ENCODE assay signal across 11 cellular contexts in genomic region chr22:37811867-37812266, GRCh38. TPM values are rescaled to one million over a fixed set of nuclear protein-coding genes. Genes with fewer than 3 reads are reported as not detected.
DNase-seq lines count a peak whose midpoint lies in the region; ATAC-seq and TF ChIP-seq lines count a peak whose summit lies in the region.
"Had no signal": no experiment of that assay in that cellular context is flagged by ENCODE, and none has a peak within 500 bp of the region (broad histone marks: within the 10 kb centered on the region; RNA-seq: fewer than 3 reads in every experiment).

No MANE protein-coding gene starts in this region.

- ATAC-seq in WTC11 = no peak

- POLR2A ChIA-PET in WTC11 (lab: Charles Lee) = interaction anchor here (0.7 kb wide), 1 partner anchor 482 kb away, joined by 4 read pairs; no protein-coding TSS in a partner anchor

- no peak for TF ChIP-seq CTCF in WTC11 (IDR thresholded peaks at IDR 0.05)
- TF ChIP-seq CTCF in nephron (IDR thresholded peaks at IDR 0.05; ENCODE audit: unreplicated experiment in 3 of 3) = no peak

- H3K27me3 Mint-ChIP-seq in WTC11 (ENCODE audit: low read depth) (peaks cover 21% of the 10 kb centered on the region), nephron (ENCODE audit: low read depth) (no peaks in the 10 kb centered on the region)

- no peak for DNase-seq in WTC11 (ENCODE audit: low spot score)
- DNase-seq in kidney tubule cell (ENCODE audit: low spot score) = no peak
- DNase-seq in HPDE6-E6E7 (ENCODE audit: extremely low spot score) = no peak
- DNase-seq: AML-193; Caco-2; CD4-positive, alpha-beta T cell; IMR-90; KBM-7 had no signal

- CTCF ChIA-PET in WTC11 (lab: Charles Lee) = no interaction called here

- H3K4me1 Mint-ChIP-seq in WTC11 = peaks cover 11% of the 10 kb centered on the region; the same call in 1 of the 2 replicates
- H3K4me1 Mint-ChIP-seq in nephron = peaks cover 8% of the 10 kb centered on the region

- H3K9me3 Mint-ChIP-seq in WTC11 (no peaks in the 10 kb centered on the region), nephron (no peaks in the 10 kb centered on the region)
- H3K9me3 Mint-ChIP-seq: CD4-positive, alpha-beta T cell had no signal

- H3K36me3 Mint-ChIP-seq in WTC11 (peaks cover 6% of the 10 kb centered on the region), nephron (ENCODE audit: low read depth) (no peaks in the 10 kb centered on the region)

- H3K27ac Mint-ChIP-seq in WTC11 (no peak overlapping the region), nephron (no peak overlapping the region)
- H3K27ac Mint-ChIP-seq: CD4-positive, alpha-beta T cell had no signal

- no peak overlapping the region for H3K4me3 Mint-ChIP-seq in WTC11
- peak overlapping the region in 2 of 3 experiments; percentile 30 to 39 for H3K4me3 Mint-ChIP-seq in nephron
- H3K4me3 Mint-ChIP-seq: CD4-positive, alpha-beta T cell had no signal

TF ChIP-seq in WTC11, 78 proteins besides CTCF, POLR2A, EP300 and RAD21:
- TF ChIP-seq ZNF121 (CRISPR knock-in tag; IDR thresholded peaks at IDR 0.05) (peak; percentile 54; the same call in 1 of the 2 replicates), SP1 (CRISPR knock-in tag; conservative IDR thresholded peaks at IDR 0.05) (no peak), GTF2I (CRISPR knock-in tag; conservative IDR thresholded peaks at IDR 0.05) (0 out of 2 replicates have a peak, but pooled peaks have one; percentile 6)
TF ChIP-seq in WTC11: peak in this region for 2.

RNA-seq across cellular contexts. Expression of gene GCAT, which starts 4.1 kb away (rescaled TPM):
- total RNA-seq in WTC11 (2021) = 33.0 to 36.4 TPM (median 36.3 TPM) in 3 replicates

RNA-seq across cellular contexts. Expression of gene GALR3, which starts 11.3 kb away (rescaled TPM):
- total RNA-seq in WTC11 (2021) = 0.69 to 0.89 TPM (median 0.79 TPM) in 3 replicates
- total RNA-seq: CD4-positive, alpha-beta T cell; H4; HT1080; IMR-90 had no signal

RNA-seq across cellular contexts. Expression of gene ANKRD54, which starts 32.3 kb away (rescaled TPM):
- 17.1 to 19.1 TPM (median 17.9 TPM) in 3 replicates for total RNA-seq in WTC11 (2021)

RNA-seq across cellular contexts. Expression of gene EIF3L, which starts 37.4 kb away (rescaled TPM):
- total RNA-seq in WTC11 (2021) = 611 to 645 TPM (median 645 TPM) in 3 replicates
